In the genomic region with DNA sequence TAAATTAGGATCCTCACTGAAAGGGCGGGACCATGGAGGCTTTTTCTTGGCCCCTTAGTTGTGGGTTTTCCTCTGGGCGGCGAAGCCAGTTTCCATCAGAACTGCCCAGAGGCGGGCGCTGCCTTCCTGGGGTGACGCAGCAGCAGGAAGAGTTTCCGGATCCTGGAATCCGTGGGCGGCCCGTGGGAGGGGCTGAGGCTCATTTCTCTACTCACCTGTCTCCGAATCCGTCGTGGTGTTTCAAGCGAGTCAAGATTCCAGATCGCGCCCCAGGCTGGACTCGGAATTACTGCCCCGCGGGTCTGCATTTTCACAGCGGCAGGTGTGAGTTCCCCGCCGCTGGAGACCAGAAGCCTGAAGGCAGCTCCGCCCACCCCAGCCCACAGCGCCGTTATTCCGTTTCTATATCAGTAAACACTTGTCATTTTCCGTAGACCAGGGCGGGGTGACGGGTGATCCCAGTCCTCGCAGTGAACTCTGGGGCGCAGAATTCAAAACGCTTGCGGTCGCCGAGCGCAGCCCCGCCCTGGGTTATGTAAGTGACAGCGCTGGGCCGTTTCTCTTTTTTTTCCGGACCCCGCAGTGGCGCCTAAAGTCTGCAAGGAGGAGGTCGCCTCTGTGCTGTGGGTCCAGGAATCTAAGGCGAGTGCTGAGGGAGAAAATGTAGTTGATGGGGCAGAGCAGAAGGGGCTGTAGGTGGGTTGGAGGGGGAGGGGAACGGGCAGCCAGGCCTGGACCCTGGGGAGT, we compare ENCODE assay signal across 8 cellular contexts. TPM values are rescaled to one million over a fixed set of nuclear protein-coding genes. Genes with fewer than 3 reads are reported as not detected.
DNase-seq lines count a peak whose midpoint lies in the region; ATAC-seq and TF ChIP-seq lines count a peak whose summit lies in the region.

No MANE protein-coding gene starts in this region.

- DNase-seq in DMS79 treated with DMSO at 0.1 percent for 48 hours (lab: John Stamatoyannopoulos, UW): peak; percentile 85
- DNase-seq in GM23338 (ENCODE audit: low spot score): peak; percentile 80
- peak; percentile 78 for DNase-seq in LHCN-M2 (ENCODE audit: low read depth)
- peak; percentile 78 for DNase-seq in RWPE1 (ENCODE audit: low spot score)
- peak; percentile 95 for DNase-seq in activated T-helper 2 cell treated with anti-CD3 and anti-CD28 coated beads, Interferon-gamma antibody, Interleukin-2, Interleukin-4, amounts not matched to agents 10 μg/mL and 5 μg/mL and 100 μg/mL, durations not matched to agents 14 hours and 24 hours and 36 hours (ENCODE audit: low spot score)
- DNase-seq in fibroblast of the aortic adventitia (ENCODE audit: low read depth): peak; percentile 72
- DNase-seq in nephron progenitor cell: peak; percentile 54

- peaks cover 6% of the 10 kb centered on the region for H3K4me1 Mint-ChIP-seq in GM23338
- peaks cover 20% of the 10 kb centered on the region for H3K4me1 Mint-ChIP-seq in activated T-helper 2 cell treated with anti-CD3 and anti-CD28 coated beads, Interferon-gamma antibody, Interleukin-2, Interleukin-4, amounts not matched to agents 10 μg/mL and 5 μg/mL and 100 μg/mL, durations not matched to agents 14 hours and 24 hours and 36 hours (ENCODE audit: low read depth)
- peaks cover 14% of the 10 kb centered on the region for H3K4me1 Mint-ChIP-seq in nephron progenitor cell
- H3K4me1 Mint-ChIP-seq in stimulated activated naive CD8-positive, alpha-beta T cell treated with anti-CD3 and anti-CD28 coated beads, Interleukin-15, Interleukin-2, amounts not matched to agents 100 ng/mL and 50 ng/mL, for 24 hours (ENCODE audit: low read depth): peaks cover 62% of the 10 kb centered on the region

- intact Hi-C loops in activated T-helper 2 cell treated with anti-CD3 and anti-CD28 coated beads, Interferon-gamma antibody, Interleukin-2, Interleukin-4, amounts not matched to agents 10 μg/mL and 5 μg/mL and 100 μg/mL, durations not matched to agents 14 hours and 24 hours and 36 hours (cut with micrococcal nuclease): loop anchor here (1.0 to 2.0 kb wide), 4 partner anchors 39 to 170 kb away; partner anchors contain the start of genes HLA-B, HLA-C and TCF19

- peak overlapping the region; percentile 90 for H3K4me2 ChIP-seq in GM23338

- CTCF ChIA-PET in RWPE1 (lab: Yijun Ruan, JAX): interaction anchor here (0.6 to 2.9 kb wide), 6 partner anchors 25 to 169 kb away, joined by 3 to 33 read pairs (median 4); no protein-coding TSS in a partner anchor

- no peaks in the 10 kb centered on the region; the same call in 1 of the 2 replicates for H3K4me1 ChIP-seq in GM23338 (ENCODE audit: insufficient read depth)

- peak; percentile 58 for ATAC-seq in GM23338

- no peaks in the 10 kb centered on the region for H3K27me3 ChIP-seq in GM23338 (ENCODE audit: insufficient read depth)

- no peak overlapping the region for H3K27ac Mint-ChIP-seq in GM23338
- H3K27ac Mint-ChIP-seq in activated T-helper 2 cell treated with anti-CD3 and anti-CD28 coated beads, Interferon-gamma antibody, Interleukin-2, Interleukin-4, amounts not matched to agents 10 μg/mL and 5 μg/mL and 100 μg/mL, durations not matched to agents 14 hours and 24 hours and 36 hours: peak overlapping the region; percentile 99
- H3K27ac Mint-ChIP-seq in nephron progenitor cell: no peak overlapping the region
- H3K27ac Mint-ChIP-seq in stimulated activated naive CD8-positive, alpha-beta T cell treated with anti-CD3 and anti-CD28 coated beads, Interleukin-15, Interleukin-2, amounts not matched to agents 100 ng/mL and 50 ng/mL, for 24 hours: peak overlapping the region; percentile 89

- H3K9me3 Mint-ChIP-seq in GM23338 (peaks cover 33% of the 10 kb centered on the region), nephron progenitor cell (peaks cover 14% of the 10 kb centered on the region)
- H3K9me3 Mint-ChIP-seq in activated T-helper 2 cell treated with anti-CD3 and anti-CD28 coated beads, Interferon-gamma antibody, Interleukin-2, Interleukin-4, amounts not matched to agents 10 μg/mL and 5 μg/mL and 100 μg/mL, durations not matched to agents 14 hours and 24 hours and 36 hours: peaks cover 4% of the 10 kb centered on the region
- H3K9me3 Mint-ChIP-seq in stimulated activated naive CD8-positive, alpha-beta T cell treated with anti-CD3 and anti-CD28 coated beads, Interleukin-15, Interleukin-2, amounts not matched to agents 100 ng/mL and 50 ng/mL, for 24 hours: peaks cover 3% of the 10 kb centered on the region

- H3K79me2 ChIP-seq in GM23338 (replicated peaks; ENCODE audit: insufficient read depth): no peaks in the 10 kb centered on the region

- H3K36me3 ChIP-seq in GM23338 (ENCODE audit: insufficient read depth): no peaks in the 10 kb centered on the region

- H3K27me3 Mint-ChIP-seq in GM23338 (ENCODE audit: insufficient read depth, low read depth, poor library complexity) (peaks cover 35% of the 10 kb centered on the region), nephron progenitor cell (ENCODE audit: low read depth, poor library complexity) (peaks cover 11% of the 10 kb centered on the region)
- H3K27me3 Mint-ChIP-seq in activated T-helper 2 cell treated with anti-CD3 and anti-CD28 coated beads, Interferon-gamma antibody, Interleukin-2, Interleukin-4, amounts not matched to agents 10 μg/mL and 5 μg/mL and 100 μg/mL, durations not matched to agents 14 hours and 24 hours and 36 hours (ENCODE audit: low read depth): no peaks in the 10 kb centered on the region
- no peaks in the 10 kb centered on the region for H3K27me3 Mint-ChIP-seq in stimulated activated naive CD8-positive, alpha-beta T cell treated with anti-CD3 and anti-CD28 coated beads, Interleukin-15, Interleukin-2, amounts not matched to agents 100 ng/mL and 50 ng/mL, for 24 hours

- H3K9me2 ChIP-seq in GM23338 (ENCODE audit: insufficient read depth): no peaks in the 10 kb centered on the region

- H3K36me3 Mint-ChIP-seq in GM23338 (ENCODE audit: low read depth) (peaks cover 38% of the 10 kb centered on the region), nephron progenitor cell (ENCODE audit: low read depth) (peaks cover 5% of the 10 kb centered on the region)
- peaks cover 33% of the 10 kb centered on the region for H3K36me3 Mint-ChIP-seq in activated T-helper 2 cell treated with anti-CD3 and anti-CD28 coated beads, Interferon-gamma antibody, Interleukin-2, Interleukin-4, amounts not matched to agents 10 μg/mL and 5 μg/mL and 100 μg/mL, durations not matched to agents 14 hours and 24 hours and 36 hours (ENCODE audit: low read depth)
- H3K36me3 Mint-ChIP-seq in stimulated activated naive CD8-positive, alpha-beta T cell treated with anti-CD3 and anti-CD28 coated beads, Interleukin-15, Interleukin-2, amounts not matched to agents 100 ng/mL and 50 ng/mL, for 24 hours (ENCODE audit: low read depth): peaks cover 8% of the 10 kb centered on the region

- peak overlapping the region; percentile 98 for H2AFZ ChIP-seq in GM23338

- H3F3A ChIP-seq in GM23338 (replicated peaks; ENCODE audit: low read depth): no peaks in the 10 kb centered on the region; the same call in 1 of the 2 replicates

- POLR2A ChIA-PET in RWPE1 (lab: Yijun Ruan, JAX; ENCODE audit: low non-redundant PET): no interaction called here

- H3K4me3 ChIP-seq in GM23338 (peak overlapping the region; percentile 91), fibroblast of the aortic adventitia (ENCODE audit: low read depth, low read length) (peak overlapping the region; percentile 78)

- no peaks in the 10 kb centered on the region for H4K20me1 ChIP-seq in GM23338 (replicated peaks; ENCODE audit: insufficient read depth)

- H3K27ac ChIP-seq in GM23338 (ENCODE audit: low read depth): no peak overlapping the region
- H3K27ac ChIP-seq in RWPE1: peak overlapping the region; percentile 97

- H3K4me3 Mint-ChIP-seq in GM23338 (peak overlapping the region; percentile 81), nephron progenitor cell (peak overlapping the region; percentile 84)
- H3K4me3 Mint-ChIP-seq in activated T-helper 2 cell treated with anti-CD3 and anti-CD28 coated beads, Interferon-gamma antibody, Interleukin-2, Interleukin-4, amounts not matched to agents 10 μg/mL and 5 μg/mL and 100 μg/mL, durations not matched to agents 14 hours and 24 hours and 36 hours (ENCODE audit: low read depth): peak overlapping the region; percentile 96
- H3K4me3 Mint-ChIP-seq in stimulated activated naive CD8-positive, alpha-beta T cell treated with anti-CD3 and anti-CD28 coated beads, Interleukin-15, Interleukin-2, amounts not matched to agents 100 ng/mL and 50 ng/mL, for 24 hours: peak overlapping the region; percentile 86

- TF ChIP-seq CTCF in GM23338 (conservative IDR thresholded peaks at IDR 0.05; ENCODE audit: low read depth in 2 of 2) (peak in 1 of 2 experiments; percentile 16; a peak in 1 of 4 replicates), RWPE1 (conservative IDR thresholded peaks at IDR 0.05; ENCODE audit: low read depth) (no peak), fibroblast of the aortic adventitia (IDR thresholded peaks at IDR 0.05; ENCODE audit: insufficient read depth, low read length) (no peak), nephron progenitor cell (IDR thresholded peaks at IDR 0.05) (no peak)

RNA-seq across cellular contexts. Expression of gene POU5F1, which starts 27.2 kb away (rescaled TPM):
- 3,419 and 3,629 TPM in 2 replicates for total RNA-seq in GM23338 (2014; rRNA removed; shearing (Covaris generic))
- polyA plus RNA-seq in GM23338 (2016; fragmentation: Nextera tagmentation; extraction: Ambion mirVana): 1,839 and 1,914 TPM in 2 replicates
- total RNA-seq in LHCN-M2 (2014; rRNA removed) (0.63 and 1.3 TPM in 2 replicates), fibroblast of the aortic adventitia (ENCODE audit: low replicate concordance) (not detected in 2 replicates)
- 2.3 TPM for polyA plus RNA-seq in LHCN-M2 (2012)
- total RNA-seq in activated T-helper 2 cell treated with anti-CD3 and anti-CD28 coated beads, Interferon-gamma antibody, Interleukin-2, Interleukin-4, amounts not matched to agents 10 μg/mL and 5 μg/mL and 100 μg/mL, durations not matched to agents 14 hours and 24 hours and 36 hours: not detected in 2 replicates

RNA-seq across cellular contexts. Expression of gene TCF19, which starts 39.3 kb away (rescaled TPM):
- total RNA-seq in GM23338 (2014; rRNA removed; shearing (Covaris generic)): 11.1 and 11.2 TPM in 2 replicates
- polyA plus RNA-seq in GM23338 (2016; fragmentation: Nextera tagmentation; extraction: Ambion mirVana): 7.1 and 8.3 TPM in 2 replicates
- total RNA-seq in LHCN-M2 (2014; rRNA removed): 61.1 and 65.0 TPM in 2 replicates
- polyA plus RNA-seq in LHCN-M2 (2012): 32.1 TPM
- total RNA-seq in activated T-helper 2 cell treated with anti-CD3 and anti-CD28 coated beads, Interferon-gamma antibody, Interleukin-2, Interleukin-4, amounts not matched to agents 10 μg/mL and 5 μg/mL and 100 μg/mL, durations not matched to agents 14 hours and 24 hours and 36 hours: 81.5 and 82.0 TPM in 2 replicates
- 4.2 and 46.3 TPM in 2 replicates for total RNA-seq in fibroblast of the aortic adventitia (ENCODE audit: low replicate concordance)

RNA-seq across cellular contexts. Expression of gene CCHCR1, which starts 40.1 kb away (rescaled TPM):
- total RNA-seq in GM23338 (2014; rRNA removed; shearing (Covaris generic)): 37.0 and 46.7 TPM in 2 replicates
- 19.8 and 21.3 TPM in 2 replicates for polyA plus RNA-seq in GM23338 (2016; fragmentation: Nextera tagmentation; extraction: Ambion mirVana)
- total RNA-seq in LHCN-M2 (2014; rRNA removed) (43.2 and 46.7 TPM in 2 replicates), fibroblast of the aortic adventitia (ENCODE audit: low replicate concordance) (21.1 and 42.0 TPM in 2 replicates)
- polyA plus RNA-seq in LHCN-M2 (2012): 26.1 TPM
- 50.5 and 53.1 TPM in 2 replicates for total RNA-seq in activated T-helper 2 cell treated with anti-CD3 and anti-CD28 coated beads, Interferon-gamma antibody, Interleukin-2, Interleukin-4, amounts not matched to agents 10 μg/mL and 5 μg/mL and 100 μg/mL, durations not matched to agents 14 hours and 24 hours and 36 hours

RNA-seq across cellular contexts. Expression of gene PSORS1C2, which starts 58.9 kb away (rescaled TPM):
- total RNA-seq in GM23338 (2014; rRNA removed; shearing (Covaris generic)): not detected in 2 replicates
- 0.47 and 1.3 TPM in 2 replicates for polyA plus RNA-seq in GM23338 (2016; fragmentation: Nextera tagmentation; extraction: Ambion mirVana)
- total RNA-seq in LHCN-M2 (2014; rRNA removed) (not detected in 2 replicates), fibroblast of the aortic adventitia (ENCODE audit: low replicate concordance) (not detected in 2 replicates)
- polyA plus RNA-seq in LHCN-M2 (2012): 0.05 TPM
- not detected in 2 replicates for total RNA-seq in activated T-helper 2 cell treated with anti-CD3 and anti-CD28 coated beads, Interferon-gamma antibody, Interleukin-2, Interleukin-4, amounts not matched to agents 10 μg/mL and 5 μg/mL and 100 μg/mL, durations not matched to agents 14 hours and 24 hours and 36 hours

Comparison
In these comparisons a context has a peak if more than half of its experiments do, and no peak if none do; other contexts are left out.
1. H3K27ac Mint-ChIP-seq: peak in activated T-helper 2 cell treated with anti-CD3 and anti-CD28 coated beads, Interferon-gamma antibody, Interleukin-2, Interleukin-4, amounts not matched to agents 10 μg/mL and 5 μg/mL and 100 μg/mL, durations not matched to agents 14 hours and 24 hours and 36 hours (single experiment) and stimulated activated naive CD8-positive, alpha-beta T cell treated with anti-CD3 and anti-CD28 coated beads, Interleukin-15, Interleukin-2, amounts not matched to agents 100 ng/mL and 50 ng/mL, for 24 hours (single experiment); none in GM23338 (single experiment) and nephron progenitor cell (single experiment).
2. RNA of gene POU5F1, which starts 27.2 kb away (total RNA-seq): 3,419 to 3,629 TPM in GM23338; 0.63 to 1.3 TPM in LHCN-M2, not detected in activated T-helper 2 cell treated with anti-CD3 and anti-CD28 coated beads, Interferon-gamma antibody, Interleukin-2, Interleukin-4, amounts not matched to agents 10 μg/mL and 5 μg/mL and 100 μg/mL, durations not matched to agents 14 hours and 24 hours and 36 hours and not detected in fibroblast of the aortic adventitia; every median in the first group is over 1,000 times any median in the second.
3. Peak in every context shown above with its lines, with median percentiles within 50 percentile points of each other: DNase-seq and H3K4me3 Mint-ChIP-seq.